1 cellular context compared by ENCODE assay signal in genomic region chr1:94961582-94961981, GRCh38.
TF ChIP-seq lines count a peak whose summit lies in the region.

No MANE protein-coding gene starts in this region.

TF ChIP-seq in HepG2, 621 proteins besides CTCF, POLR2A, EP300 and RAD21 (continued from another document and continues in another):
- TF ChIP-seq SATB2 (CRISPR knock-in tag; IDR thresholded peaks at IDR 0.05), result no peak
- TF ChIP-seq, protein P1, sequence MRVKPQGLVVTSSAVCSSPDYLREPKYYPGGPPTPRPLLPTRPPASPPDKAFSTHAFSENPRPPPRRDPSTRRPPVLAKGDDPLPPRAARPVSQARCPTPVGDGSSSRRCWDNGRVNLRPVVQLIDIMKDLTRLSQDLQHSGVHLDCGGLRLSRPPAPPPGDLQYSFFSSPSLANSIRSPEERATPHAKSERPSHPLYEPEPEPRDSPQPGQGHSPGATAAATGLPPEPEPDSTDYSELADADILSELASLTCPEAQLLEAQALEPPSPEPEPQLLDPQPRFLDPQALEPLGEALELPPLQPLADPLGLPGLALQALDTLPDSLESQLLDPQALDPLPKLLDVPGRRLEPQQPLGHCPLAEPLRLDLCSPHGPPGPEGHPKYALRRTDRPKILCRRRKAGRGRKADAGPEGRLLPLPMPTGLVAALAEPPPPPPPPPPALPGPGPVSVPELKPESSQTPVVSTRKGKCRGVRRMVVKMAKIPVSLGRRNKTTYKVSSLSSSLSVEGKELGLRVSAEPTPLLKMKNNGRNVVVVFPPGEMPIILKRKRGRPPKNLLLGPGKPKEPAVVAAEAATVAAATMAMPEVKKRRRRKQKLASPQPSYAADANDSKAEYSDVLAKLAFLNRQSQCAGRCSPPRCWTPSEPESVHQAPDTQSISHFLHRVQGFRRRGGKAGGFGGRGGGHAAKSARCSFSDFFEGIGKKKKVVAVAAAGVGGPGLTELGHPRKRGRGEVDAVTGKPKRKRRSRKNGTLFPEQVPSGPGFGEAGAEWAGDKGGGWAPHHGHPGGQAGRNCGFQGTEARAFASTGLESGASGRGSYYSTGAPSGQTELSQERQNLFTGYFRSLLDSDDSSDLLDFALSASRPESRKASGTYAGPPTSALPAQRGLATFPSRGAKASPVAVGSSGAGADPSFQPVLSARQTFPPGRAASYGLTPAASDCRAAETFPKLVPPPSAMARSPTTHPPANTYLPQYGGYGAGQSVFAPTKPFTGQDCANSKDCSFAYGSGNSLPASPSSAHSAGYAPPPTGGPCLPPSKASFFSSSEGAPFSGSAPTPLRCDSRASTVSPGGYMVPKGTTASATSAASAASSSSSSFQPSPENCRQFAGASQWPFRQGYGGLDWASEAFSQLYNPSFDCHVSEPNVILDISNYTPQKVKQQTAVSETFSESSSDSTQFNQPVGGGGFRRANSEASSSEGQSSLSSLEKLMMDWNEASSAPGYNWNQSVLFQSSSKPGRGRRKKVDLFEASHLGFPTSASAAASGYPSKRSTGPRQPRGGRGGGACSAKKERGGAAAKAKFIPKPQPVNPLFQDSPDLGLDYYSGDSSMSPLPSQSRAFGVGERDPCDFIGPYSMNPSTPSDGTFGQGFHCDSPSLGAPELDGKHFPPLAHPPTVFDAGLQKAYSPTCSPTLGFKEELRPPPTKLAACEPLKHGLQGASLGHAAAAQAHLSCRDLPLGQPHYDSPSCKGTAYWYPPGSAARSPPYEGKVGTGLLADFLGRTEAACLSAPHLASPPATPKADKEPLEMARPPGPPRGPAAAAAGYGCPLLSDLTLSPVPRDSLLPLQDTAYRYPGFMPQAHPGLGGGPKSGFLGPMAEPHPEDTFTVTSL (CRISPR knock-in tag; IDR thresholded peaks at IDR 0.05; ENCODE audit: borderline replicate concordance), result peak; percentile 49; the same call in 1 of the 2 replicates
- no peak for TF ChIP-seq U2AF1 (optimal IDR thresholded peaks at IDR 0.05; ENCODE audit: low read depth, low read length)
- no peak for TF ChIP-seq IKZF1 (IDR thresholded peaks at IDR 0.05)
- TF ChIP-seq SIN3A (IDR thresholded peaks at IDR 0.05; ENCODE audit: borderline replicate concordance, low read depth, low read length), result no peak
- TF ChIP-seq ZNF205 (CRISPR knock-in tag; IDR thresholded peaks at IDR 0.05), result no peak
- no peak for TF ChIP-seq NFRKB (IDR thresholded peaks at IDR 0.05)
- peak; percentile 43; the same call in 1 of the 2 replicates for TF ChIP-seq KAT8 (CRISPR knock-in tag; IDR thresholded peaks at IDR 0.05)
- TF ChIP-seq PLRG1 (conservative IDR thresholded peaks at IDR 0.05), result no peak
- TF ChIP-seq KLF9 (CRISPR knock-in tag; IDR thresholded peaks at IDR 0.05; ENCODE audit: low read depth), result no peak
- TF ChIP-seq ZSCAN31 (CRISPR knock-in tag; IDR thresholded peaks at IDR 0.05; ENCODE audit: low read depth), result no peak
- TF ChIP-seq RELA (CRISPR knock-in tag; IDR thresholded peaks at IDR 0.05), result no peak
- no peak for TF ChIP-seq ONECUT2 (CRISPR knock-in tag; IDR thresholded peaks at IDR 0.05)
- no peak for TF ChIP-seq ZNF777 (CRISPR knock-in tag; IDR thresholded peaks at IDR 0.05)
- TF ChIP-seq, protein P2, sequence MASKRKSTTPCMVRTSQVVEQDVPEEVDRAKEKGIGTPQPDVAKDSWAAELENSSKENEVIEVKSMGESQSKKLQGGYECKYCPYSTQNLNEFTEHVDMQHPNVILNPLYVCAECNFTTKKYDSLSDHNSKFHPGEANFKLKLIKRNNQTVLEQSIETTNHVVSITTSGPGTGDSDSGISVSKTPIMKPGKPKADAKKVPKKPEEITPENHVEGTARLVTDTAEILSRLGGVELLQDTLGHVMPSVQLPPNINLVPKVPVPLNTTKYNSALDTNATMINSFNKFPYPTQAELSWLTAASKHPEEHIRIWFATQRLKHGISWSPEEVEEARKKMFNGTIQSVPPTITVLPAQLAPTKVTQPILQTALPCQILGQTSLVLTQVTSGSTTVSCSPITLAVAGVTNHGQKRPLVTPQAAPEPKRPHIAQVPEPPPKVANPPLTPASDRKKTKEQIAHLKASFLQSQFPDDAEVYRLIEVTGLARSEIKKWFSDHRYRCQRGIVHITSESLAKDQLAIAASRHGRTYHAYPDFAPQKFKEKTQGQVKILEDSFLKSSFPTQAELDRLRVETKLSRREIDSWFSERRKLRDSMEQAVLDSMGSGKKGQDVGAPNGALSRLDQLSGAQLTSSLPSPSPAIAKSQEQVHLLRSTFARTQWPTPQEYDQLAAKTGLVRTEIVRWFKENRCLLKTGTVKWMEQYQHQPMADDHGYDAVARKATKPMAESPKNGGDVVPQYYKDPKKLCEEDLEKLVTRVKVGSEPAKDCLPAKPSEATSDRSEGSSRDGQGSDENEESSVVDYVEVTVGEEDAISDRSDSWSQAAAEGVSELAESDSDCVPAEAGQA (IDR thresholded peaks at IDR 0.05; ENCODE audit: low read depth), result 0 out of 2 replicates have a peak, but pooled peaks have one; percentile 21
- TF ChIP-seq, protein P2 (CRISPR knock-in tag; IDR thresholded peaks at IDR 0.05; ENCODE audit: borderline replicate concordance), result no peak
- no peak for TF ChIP-seq ZNF891 (CRISPR knock-in tag; IDR thresholded peaks at IDR 0.05)
- no peak for TF ChIP-seq CENPT (CRISPR knock-in tag; IDR thresholded peaks at IDR 0.05; ENCODE audit: low read depth)
- no peak for TF ChIP-seq RFXANK (CRISPR knock-in tag; IDR thresholded peaks at IDR 0.05)
- TF ChIP-seq RXRB (CRISPR knock-in tag; IDR thresholded peaks at IDR 0.05; ENCODE audit: borderline replicate concordance), result peak; percentile 60; the same call in 1 of the 2 replicates
- no peak for TF ChIP-seq HCFC1 (IDR thresholded peaks at IDR 0.05; ENCODE audit: low read depth, low read length)
- no peak for TF ChIP-seq ZNF329 (CRISPR knock-in tag; IDR thresholded peaks at IDR 0.05; ENCODE audit: low read depth)
- TF ChIP-seq TBX2 (CRISPR knock-in tag; IDR thresholded peaks at IDR 0.05; ENCODE audit: borderline replicate concordance), result peak; percentile 54
- TF ChIP-seq NFYC (CRISPR knock-in tag; IDR thresholded peaks at IDR 0.05), result no peak
- no peak for TF ChIP-seq SP140L (CRISPR knock-in tag; IDR thresholded peaks at IDR 0.05; ENCODE audit: borderline replicate concordance)
- no peak for TF ChIP-seq RCOR2 (CRISPR knock-in tag; IDR thresholded peaks at IDR 0.05)
- no peak for TF ChIP-seq ZNF121 (CRISPR knock-in tag; IDR thresholded peaks at IDR 0.05)
- no peak for TF ChIP-seq HIVEP1 (CRISPR knock-in tag; IDR thresholded peaks at IDR 0.05)
- no peak for TF ChIP-seq NPAS2 (CRISPR knock-in tag; IDR thresholded peaks at IDR 0.05; ENCODE audit: borderline replicate concordance)
- no peak for TF ChIP-seq XRCC5 (optimal IDR thresholded peaks at IDR 0.05; ENCODE audit: low read length)
- TF ChIP-seq, protein P3, sequence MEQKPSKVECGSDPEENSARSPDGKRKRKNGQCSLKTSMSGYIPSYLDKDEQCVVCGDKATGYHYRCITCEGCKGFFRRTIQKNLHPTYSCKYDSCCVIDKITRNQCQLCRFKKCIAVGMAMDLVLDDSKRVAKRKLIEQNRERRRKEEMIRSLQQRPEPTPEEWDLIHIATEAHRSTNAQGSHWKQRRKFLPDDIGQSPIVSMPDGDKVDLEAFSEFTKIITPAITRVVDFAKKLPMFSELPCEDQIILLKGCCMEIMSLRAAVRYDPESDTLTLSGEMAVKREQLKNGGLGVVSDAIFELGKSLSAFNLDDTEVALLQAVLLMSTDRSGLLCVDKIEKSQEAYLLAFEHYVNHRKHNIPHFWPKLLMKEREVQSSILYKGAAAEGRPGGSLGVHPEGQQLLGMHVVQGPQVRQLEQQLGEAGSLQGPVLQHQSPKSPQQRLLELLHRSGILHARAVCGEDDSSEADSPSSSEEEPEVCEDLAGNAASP (CRISPR knock-in tag; IDR thresholded peaks at IDR 0.05; ENCODE audit: borderline replicate concordance), result no peak
- TF ChIP-seq TRAFD1 (CRISPR knock-in tag; IDR thresholded peaks at IDR 0.05; ENCODE audit: borderline replicate concordance), result no peak
- no peak for TF ChIP-seq SCMH1 (CRISPR knock-in tag; IDR thresholded peaks at IDR 0.05; ENCODE audit: borderline replicate concordance)
- no peak for TF ChIP-seq ZNF557 (CRISPR knock-in tag; IDR thresholded peaks at IDR 0.05)
- no peak for TF ChIP-seq MTA1 (CRISPR knock-in tag; IDR thresholded peaks at IDR 0.05; ENCODE audit: borderline replicate concordance)
- TF ChIP-seq, protein P4, sequence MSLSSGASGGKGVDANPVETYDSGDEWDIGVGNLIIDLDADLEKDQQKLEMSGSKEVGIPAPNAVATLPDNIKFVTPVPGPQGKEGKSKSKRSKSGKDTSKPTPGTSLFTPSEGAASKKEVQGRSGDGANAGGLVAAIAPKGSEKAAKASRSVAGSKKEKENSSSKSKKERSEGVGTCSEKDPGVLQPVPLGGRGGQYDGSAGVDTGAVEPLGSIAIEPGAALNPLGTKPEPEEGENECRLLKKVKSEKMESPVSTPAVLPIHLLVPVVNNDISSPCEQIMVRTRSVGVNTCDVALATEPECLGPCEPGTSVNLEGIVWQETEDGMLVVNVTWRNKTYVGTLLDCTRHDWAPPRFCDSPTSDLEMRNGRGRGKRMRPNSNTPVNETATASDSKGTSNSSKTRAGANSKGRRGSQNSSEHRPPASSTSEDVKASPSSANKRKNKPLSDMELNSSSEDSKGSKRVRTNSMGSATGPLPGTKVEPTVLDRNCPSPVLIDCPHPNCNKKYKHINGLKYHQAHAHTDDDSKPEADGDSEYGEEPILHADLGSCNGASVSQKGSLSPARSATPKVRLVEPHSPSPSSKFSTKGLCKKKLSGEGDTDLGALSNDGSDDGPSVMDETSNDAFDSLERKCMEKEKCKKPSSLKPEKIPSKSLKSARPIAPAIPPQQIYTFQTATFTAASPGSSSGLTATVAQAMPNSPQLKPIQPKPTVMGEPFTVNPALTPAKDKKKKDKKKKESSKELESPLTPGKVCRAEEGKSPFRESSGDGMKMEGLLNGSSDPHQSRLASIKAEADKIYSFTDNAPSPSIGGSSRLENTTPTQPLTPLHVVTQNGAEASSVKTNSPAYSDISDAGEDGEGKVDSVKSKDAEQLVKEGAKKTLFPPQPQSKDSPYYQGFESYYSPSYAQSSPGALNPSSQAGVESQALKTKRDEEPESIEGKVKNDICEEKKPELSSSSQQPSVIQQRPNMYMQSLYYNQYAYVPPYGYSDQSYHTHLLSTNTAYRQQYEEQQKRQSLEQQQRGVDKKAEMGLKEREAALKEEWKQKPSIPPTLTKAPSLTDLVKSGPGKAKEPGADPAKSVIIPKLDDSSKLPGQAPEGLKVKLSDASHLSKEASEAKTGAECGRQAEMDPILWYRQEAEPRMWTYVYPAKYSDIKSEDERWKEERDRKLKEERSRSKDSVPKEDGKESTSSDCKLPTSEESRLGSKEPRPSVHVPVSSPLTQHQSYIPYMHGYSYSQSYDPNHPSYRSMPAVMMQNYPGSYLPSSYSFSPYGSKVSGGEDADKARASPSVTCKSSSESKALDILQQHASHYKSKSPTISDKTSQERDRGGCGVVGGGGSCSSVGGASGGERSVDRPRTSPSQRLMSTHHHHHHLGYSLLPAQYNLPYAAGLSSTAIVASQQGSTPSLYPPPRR (CRISPR knock-in tag; IDR thresholded peaks at IDR 0.05; ENCODE audit: borderline replicate concordance), result no peak
- no peak for TF ChIP-seq ZNF839 (CRISPR knock-in tag; IDR thresholded peaks at IDR 0.05; ENCODE audit: borderline replicate concordance)
- peak; percentile 76 for TF ChIP-seq PAXIP1 (CRISPR knock-in tag; conservative IDR thresholded peaks at IDR 0.05)
- TF ChIP-seq ARHGAP35 (CRISPR knock-in tag; IDR thresholded peaks at IDR 0.05; ENCODE audit: borderline replicate concordance), result no peak
- TF ChIP-seq FOXM1 (CRISPR knock-in tag; IDR thresholded peaks at IDR 0.05), result no peak
- no peak for TF ChIP-seq MED8 (CRISPR knock-in tag; IDR thresholded peaks at IDR 0.05; ENCODE audit: insufficient replicate concordance)
